In genomic region chr1:89632213-89633102, GRCh38 we compare ENCODE assay signal across 8 cellular contexts. TPM values are rescaled to one million over a fixed set of nuclear protein-coding genes. Genes with fewer than 3 reads are reported as not detected.
DNase-seq lines count a peak whose midpoint lies in the region; ATAC-seq and TF ChIP-seq lines count a peak whose summit lies in the region.

No MANE protein-coding gene starts in this region.

- H3K36me3 ChIP-seq in kidney epithelial cell (ENCODE audit: control insufficient read depth, insufficient read depth, low read length), result no peaks in the 10 kb centered on the region

- H3K27me3 ChIP-seq in kidney epithelial cell (ENCODE audit: control insufficient read depth, insufficient read depth, low read length), result no peaks in the 10 kb centered on the region

- H3K4me3 Mint-ChIP-seq in central memory CD8-positive, alpha-beta T cell, result peak overlapping the region; percentile 92

- peak overlapping the region; percentile 99 for H3K27ac Mint-ChIP-seq in central memory CD8-positive, alpha-beta T cell (ENCODE audit: low read depth)

- DNase-seq in AG04449 (ENCODE audit: low read depth, low spot score), result no peak
- peak; percentile 66 for DNase-seq in NCI-H2171 (lab: John Stamatoyannopoulos, UW)
- peak; percentile 66 for DNase-seq in activated CD4-positive, CD25-positive, alpha-beta regulatory T cell treated with anti-CD3 and anti-CD28 coated beads, Interleukin-2, amount 50 U/mL, for 16 hours (ENCODE audit: low read depth, low spot score)
- peak; percentile 86 to 87 for DNase-seq in central memory CD8-positive, alpha-beta T cell (ENCODE audit: low spot score in 2 of 2)
- no peak for DNase-seq in kidney epithelial cell (ENCODE audit: low read depth)
- peak; percentile 65 to 81 for DNase-seq in stimulated activated CD4-positive, alpha-beta T cell treated with anti-CD3 and anti-CD28 coated beads, Interleukin-15, amount 100 ng/mL, for 48 hours (ENCODE audit: low read depth in 2 of 2)

- POLR2A ChIA-PET in AG04449 (lab: Yijun Ruan, JAX), result interaction anchor here (1.0 to 1.5 kb wide), 2 partner anchors 76 to 131 kb away, joined by 4 to 8 read pairs; no protein-coding TSS in a partner anchor

- H3K27me3 Mint-ChIP-seq in central memory CD8-positive, alpha-beta T cell, result no peaks in the 10 kb centered on the region

- H3K4me3 ChIP-seq in AG04449 (ENCODE audit: low read depth, low read length) (peak overlapping the region; percentile 84), kidney epithelial cell (ENCODE audit: low read depth, low read length) (peak overlapping the region; percentile 92)

- CTCF ChIA-PET in AG04449 (lab: Yijun Ruan, JAX), result interaction anchor here (0.9 to 16.8 kb wide), 14 partner anchors 8 to 648 kb away, joined by 3 to 259 read pairs (median 5); no protein-coding TSS in a partner anchor

- ATAC-seq in GM18511 (IDR thresholded peaks at IDR 0.05; ENCODE audit: unreplicated experiment) (peak; percentile 90), HG03045 (IDR thresholded peaks at IDR 0.05; ENCODE audit: unreplicated experiment) (peak; percentile 94)
- ATAC-seq in central memory CD8-positive, alpha-beta T cell (replicated peaks; ENCODE audit: extremely low read depth, poor library complexity, severe bottlenecking), result peak; percentile 82

- H3K36me3 Mint-ChIP-seq in central memory CD8-positive, alpha-beta T cell (ENCODE audit: insufficient read depth), result peaks cover 27% of the 10 kb centered on the region

- peaks cover 81% of the 10 kb centered on the region for H3K4me1 Mint-ChIP-seq in central memory CD8-positive, alpha-beta T cell

- TF ChIP-seq CTCF in AG04449 (IDR thresholded peaks at IDR 0.05; ENCODE audit: insufficient read depth, low read length, missing control alignments), result peak; percentile 30
- TF ChIP-seq CTCF in kidney epithelial cell (IDR thresholded peaks at IDR 0.05; ENCODE audit: insufficient read depth, low read length, poor library complexity, severe bottlenecking), result no peak

- H3K9me3 Mint-ChIP-seq in central memory CD8-positive, alpha-beta T cell, result no peaks in the 10 kb centered on the region

RNA-seq across cellular contexts. Expression of gene LRRC8C, which starts 0.5 kb away (rescaled TPM):
- total RNA-seq in kidney epithelial cell, result 2.3 and 2.7 TPM in 2 replicates

Comparison
In these comparisons a context has a peak if more than half of its experiments do, and no peak if none do; other contexts are left out.
1. DNase-seq: peak in NCI-H2171 (single experiment), activated CD4-positive, CD25-positive, alpha-beta regulatory T cell treated with anti-CD3 and anti-CD28 coated beads, Interleukin-2, amount 50 U/mL, for 16 hours (single experiment), central memory CD8-positive, alpha-beta T cell (2 of 2) and stimulated activated CD4-positive, alpha-beta T cell treated with anti-CD3 and anti-CD28 coated beads, Interleukin-15, amount 100 ng/mL, for 48 hours (2 of 2); none in AG04449 (single experiment) and kidney epithelial cell (single experiment).
2. Peak in every context shown above with its lines, with median percentiles within 50 percentile points of each other: ATAC-seq.